ENCODE assay signal across 8 cellular contexts in the genomic region with DNA sequence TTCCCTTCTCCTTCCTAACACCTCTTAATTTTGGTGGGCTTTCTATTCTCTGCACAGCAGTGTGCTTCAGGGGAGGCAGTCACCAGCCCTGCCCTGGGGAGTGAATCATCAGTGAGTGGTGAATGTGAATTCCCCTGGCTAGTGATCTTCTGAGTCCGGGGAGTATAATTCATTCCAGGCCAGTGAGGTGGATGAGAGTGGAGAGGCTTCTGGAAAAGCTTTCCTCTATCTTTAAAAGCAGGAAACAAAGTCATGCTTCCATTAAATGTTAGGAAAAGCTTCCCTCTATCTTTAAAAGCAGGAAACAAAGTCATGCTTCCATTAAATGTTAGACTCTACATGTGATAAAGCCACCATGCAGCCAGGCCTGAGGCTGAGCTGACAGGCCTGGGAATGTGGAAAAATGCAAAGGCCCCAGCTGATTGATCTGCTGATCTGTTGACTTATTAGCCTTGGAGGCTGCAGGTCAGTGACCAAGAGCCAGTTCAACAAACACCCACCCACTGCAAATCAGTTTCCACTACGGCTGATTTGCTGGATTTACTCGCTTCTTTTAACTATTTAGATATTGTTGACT. TPM values are rescaled to one million over a fixed set of nuclear protein-coding genes. Genes with fewer than 3 reads are reported as not detected.
DNase-seq lines count a peak whose midpoint lies in the region; ATAC-seq and TF ChIP-seq lines count a peak whose summit lies in the region.

No MANE protein-coding gene starts in this region.

- no peaks in the 10 kb centered on the region for H3K27me3 Mint-ChIP-seq in activated CD4-positive, alpha-beta T cell treated with anti-CD3 and anti-CD28 coated beads for 36 hours

- H3K9me3 Mint-ChIP-seq in activated CD4-positive, alpha-beta T cell treated with anti-CD3 and anti-CD28 coated beads for 36 hours (ENCODE audit: low read depth): no peaks in the 10 kb centered on the region

- POLR2A ChIA-PET in activated CD4-positive, alpha-beta T cell treated with anti-CD3 and anti-CD28 coated beads for 36 hours (lab: Charles Lee): no interaction called here

- CTCF ChIA-PET in activated CD4-positive, alpha-beta T cell treated with anti-CD3 and anti-CD28 coated beads for 36 hours (lab: Charles Lee): interaction anchor here (1.0 to 1.7 kb wide), 3 partner anchors 13 to 19 kb away, joined by 3 read pairs; no protein-coding TSS in a partner anchor

- intact Hi-C loops in activated CD4-positive, alpha-beta T cell treated with anti-CD3 and anti-CD28 coated beads for 36 hours (cut with DNase I, micrococcal nuclease): no loop called here

- H3K36me3 Mint-ChIP-seq in activated CD4-positive, alpha-beta T cell treated with anti-CD3 and anti-CD28 coated beads for 36 hours (ENCODE audit: low read depth): no peaks in the 10 kb centered on the region

- H3K4me3 Mint-ChIP-seq in activated CD4-positive, alpha-beta T cell treated with anti-CD3 and anti-CD28 coated beads for 36 hours: no peak overlapping the region

- ATAC-seq in activated CD4-positive, alpha-beta T cell treated with anti-CD3 and anti-CD28 coated beads for 36 hours: no peak
- ATAC-seq in SK-N-SH treated with all-trans-retinoic acid at 6 μM for 48 hours (peak; percentile 70), GM19452 (IDR thresholded peaks at IDR 0.05; ENCODE audit: unreplicated experiment) (no peak), HG02840 (IDR thresholded peaks at IDR 0.05; ENCODE audit: low FRiP score, unreplicated experiment) (no peak)

- peak; percentile 38 for DNase-seq in activated CD4-positive, alpha-beta T cell treated with anti-CD3 and anti-CD28 coated beads for 36 hours
- no peak for DNase-seq in activated CD4-positive, alpha-beta T cell treated with anti-CD3 and anti-CD28 coated beads for 1 hour
- DNase-seq in fibroblast of villous mesenchyme (ENCODE audit: low read depth) (peak; percentile 92), RPMI8226 (no peak)
- DNase-seq in stimulated activated CD4-positive, alpha-beta T cell treated with anti-CD3 and anti-CD28 coated beads, Interleukin-4, amount 100 ng/mL, for 24 hours: peak; percentile 34

- TF ChIP-seq CTCF in fibroblast of villous mesenchyme (IDR thresholded peaks at IDR 0.05; ENCODE audit: insufficient read depth, low read depth, low read length): no peak

- H3K4me3 ChIP-seq in fibroblast of villous mesenchyme (ENCODE audit: low read depth, low read length): no peak overlapping the region

- peaks cover 29% of the 10 kb centered on the region for H3K4me1 Mint-ChIP-seq in activated CD4-positive, alpha-beta T cell treated with anti-CD3 and anti-CD28 coated beads for 36 hours

- H3K27ac Mint-ChIP-seq in activated CD4-positive, alpha-beta T cell treated with anti-CD3 and anti-CD28 coated beads for 36 hours: no peak overlapping the region

TF ChIP-seq in SK-N-SH treated with all-trans-retinoic acid at 6 μM for 48 hours, 23 proteins besides CTCF, POLR2A, EP300 and RAD21:
- TF ChIP-seq ISL1 (CRISPR knock-in tag; IDR thresholded peaks at IDR 0.05): peak; percentile 52
- TF ChIP-seq, protein P1, sequence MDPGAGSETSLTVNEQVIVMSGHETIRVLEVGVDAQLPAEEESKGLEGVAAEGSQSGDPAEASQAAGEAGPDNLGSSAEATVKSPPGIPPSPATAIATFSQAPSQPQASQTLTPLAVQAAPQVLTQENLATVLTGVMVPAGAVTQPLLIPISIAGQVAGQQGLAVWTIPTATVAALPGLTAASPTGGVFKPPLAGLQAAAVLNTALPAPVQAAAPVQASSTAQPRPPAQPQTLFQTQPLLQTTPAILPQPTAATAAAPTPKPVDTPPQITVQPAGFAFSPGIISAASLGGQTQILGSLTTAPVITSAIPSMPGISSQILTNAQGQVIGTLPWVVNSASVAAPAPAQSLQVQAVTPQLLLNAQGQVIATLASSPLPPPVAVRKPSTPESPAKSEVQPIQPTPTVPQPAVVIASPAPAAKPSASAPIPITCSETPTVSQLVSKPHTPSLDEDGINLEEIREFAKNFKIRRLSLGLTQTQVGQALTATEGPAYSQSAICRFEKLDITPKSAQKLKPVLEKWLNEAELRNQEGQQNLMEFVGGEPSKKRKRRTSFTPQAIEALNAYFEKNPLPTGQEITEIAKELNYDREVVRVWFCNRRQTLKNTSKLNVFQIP (CRISPR knock-in tag; IDR thresholded peaks at IDR 0.05; ENCODE audit: borderline replicate concordance, low read depth): no peak
- TF ChIP-seq ZFP3 (CRISPR knock-in tag; IDR thresholded peaks at IDR 0.05): peak; percentile 69; the same call in 1 of the 2 replicates
- peak; percentile 58; the same call in 1 of the 2 replicates for TF ChIP-seq ZC3H10 (CRISPR knock-in tag; IDR thresholded peaks at IDR 0.05)

RNA-seq across cellular contexts. Expression of a gene that starts 25.4 kb away (rescaled TPM):
- 10 to 100 TPM; 57.6 to 68.9 TPM for total RNA-seq in activated CD4-positive, alpha-beta T cell treated with anti-CD3 and anti-CD28 coated beads for 36 hours
- 1,751 and 1,757 TPM in 2 replicates for total RNA-seq in fibroblast of villous mesenchyme

Comparison
In these comparisons a context has a peak if more than half of its experiments do, and no peak if none do; other contexts are left out.
1. DNase-seq: peak in activated CD4-positive, alpha-beta T cell treated with anti-CD3 and anti-CD28 coated beads for 36 hours (single experiment), fibroblast of villous mesenchyme (single experiment) and stimulated activated CD4-positive, alpha-beta T cell treated with anti-CD3 and anti-CD28 coated beads, Interleukin-4, amount 100 ng/mL, for 24 hours (single experiment); none in activated CD4-positive, alpha-beta T cell treated with anti-CD3 and anti-CD28 coated beads for 1 hour (single experiment) and RPMI8226 (single experiment).
2. RNA of a gene that starts 25.4 kb away (total RNA-seq): 1,751 to 1,757 TPM in fibroblast of villous mesenchyme; 57.6 to 68.9 TPM in activated CD4-positive, alpha-beta T cell treated with anti-CD3 and anti-CD28 coated beads for 36 hours; every median in the first group is over 10 times any median in the second.